Comparison of ENCODE assay signal across 8 cellular contexts in genomic region chr2:181891966-181892794, GRCh38. TPM values are rescaled to one million over a fixed set of nuclear protein-coding genes. Genes with fewer than 3 reads are reported as not detected.
A peak's percentile ranks its signal among the peaks of the same experiment; 100 is the strongest.
DNase-seq lines count a peak whose midpoint lies in the region; ATAC-seq and TF ChIP-seq lines count a peak whose summit lies in the region.

No MANE protein-coding gene starts in this region.

- peak overlapping the region; percentile 77 for H3K4me2 ChIP-seq in GM23248 (ENCODE audit: unreplicated experiment)
- H3K4me2 ChIP-seq in SK-N-SH = peak overlapping the region; percentile 73
- H3K4me2 ChIP-seq in trophoblast cell (ENCODE audit: low read length) = peak overlapping the region; percentile 51

- CTCF ChIA-PET in SK-N-SH (lab: Yijun Ruan, JAX) = interaction anchor here (0.9 to 2.2 kb wide), 6 partner anchors 11 to 319 kb away, joined by 4 to 9 read pairs (median 6); no protein-coding TSS in a partner anchor

- peak overlapping the region; percentile 90 to 94 for H3K27ac Mint-ChIP-seq in activated naive CD4-positive, alpha-beta T cell treated with anti-CD3 and anti-CD28 coated beads, Interleukin-2, amount 50 U/mL, for 72 hours

- no peaks in the 10 kb centered on the region for H3K27me3 ChIP-seq in GM23248 (replicated peaks; ENCODE audit: insufficient read depth)
- no peaks in the 10 kb centered on the region for H3K27me3 ChIP-seq in SK-N-SH (ENCODE audit: insufficient read depth)
- H3K27me3 ChIP-seq in trophoblast cell (ENCODE audit: insufficient read depth, low read length) = no peaks in the 10 kb centered on the region

- H3K4me3 ChIP-seq in GM23248 (peak overlapping the region; percentile 82), SK-N-SH (ENCODE audit: low read depth in 2 of 2, low read length in 1 of 2) (peak overlapping the region; percentile 79 to 93), trophoblast cell (ENCODE audit: low read depth, low read length) (peak overlapping the region; percentile 87)

- H3F3A ChIP-seq in GM23248 (ENCODE audit: insufficient read depth) (peaks cover 15% of the 10 kb centered on the region; the same call in 1 of the 2 replicates), SK-N-SH (replicated peaks; ENCODE audit: insufficient read depth) (peaks cover 8% of the 10 kb centered on the region)

- peak overlapping the region; percentile 67 for H2BK120ac ChIP-seq in trophoblast cell (ENCODE audit: insufficient read depth, low read length, poor library complexity)

- TF ChIP-seq EP300 in SK-N-SH (IDR thresholded peaks at IDR 0.05; ENCODE audit: borderline replicate concordance in 1 of 2, low read depth in 1 of 2, low read length in 1 of 2) = no peak

- TF ChIP-seq RAD21 in SK-N-SH (IDR thresholded peaks at IDR 0.05; ENCODE audit: low read length) = 0 out of 2 replicates have a peak, but pooled peaks have one; percentile 5

- peak overlapping the region; percentile 88 for H4K91ac ChIP-seq in trophoblast cell (ENCODE audit: low read depth, low read length)

- peak overlapping the region; percentile 15 for H3K23ac ChIP-seq in trophoblast cell (ENCODE audit: low read length)

- no peaks in the 10 kb centered on the region for H3K9me3 ChIP-seq in GM23248 (ENCODE audit: low read depth)
- no peaks in the 10 kb centered on the region for H3K9me3 ChIP-seq in KOPT-K1 (ENCODE audit: insufficient read depth, low read length, poor library complexity, severe bottlenecking)
- no peaks in the 10 kb centered on the region for H3K9me3 ChIP-seq in SK-N-SH
- no peaks in the 10 kb centered on the region for H3K9me3 ChIP-seq in trophoblast cell (ENCODE audit: insufficient read depth, low read depth, low read length)

- H3K9me2 ChIP-seq in GM23248 (ENCODE audit: insufficient read depth) (no peaks in the 10 kb centered on the region), SK-N-SH (no peaks in the 10 kb centered on the region)

- H3K9me3 Mint-ChIP-seq in activated naive CD4-positive, alpha-beta T cell treated with anti-CD3 and anti-CD28 coated beads, Interleukin-2, amount 50 U/mL, for 72 hours = no peaks in the 10 kb centered on the region

- peak; percentile 39; the same call in 1 of the 2 replicates for TF ChIP-seq CTCF in SK-N-SH (IDR thresholded peaks at IDR 0.05)

- H2AK5ac ChIP-seq in trophoblast cell (ENCODE audit: low read length) = peak overlapping the region; percentile 98

- H3K79me2 ChIP-seq in GM23248 (ENCODE audit: insufficient read depth) (peaks cover 50% of the 10 kb centered on the region), SK-N-SH (ENCODE audit: insufficient read depth) (peaks cover 53% of the 10 kb centered on the region), trophoblast cell (ENCODE audit: control insufficient read depth, insufficient read depth, low read length, poor library complexity) (peaks cover 10% of the 10 kb centered on the region)

- peak overlapping the region; percentile 98 for H4K8ac ChIP-seq in trophoblast cell (ENCODE audit: low read depth, low read length)

- H3K9ac ChIP-seq in GM23248 = peak overlapping the region; percentile 81
- peak overlapping the region; percentile 88 for H3K9ac ChIP-seq in SK-N-SH
- H3K9ac ChIP-seq in trophoblast cell (ENCODE audit: low read length) = peak overlapping the region; percentile 85

- peaks cover 10% of the 10 kb centered on the region for H3K36me3 ChIP-seq in GM23248 (ENCODE audit: low read depth)
- no peaks in the 10 kb centered on the region for H3K36me3 ChIP-seq in KOPT-K1 (ENCODE audit: insufficient read depth, low read length)
- peaks cover 25 to 42% of the 10 kb centered on the region in 2 experiments for H3K36me3 ChIP-seq in SK-N-SH (replicated peaks in 1 of 2; ENCODE audit: control insufficient read depth in 1 of 2, insufficient read depth in 2 of 2, low read length in 1 of 2)
- H3K36me3 ChIP-seq in trophoblast cell (ENCODE audit: control insufficient read depth in 1 of 2, insufficient read depth in 2 of 2, low read length in 2 of 2) = no peaks in the 10 kb centered on the region

- POLR2A ChIA-PET in SK-N-SH (lab: Yijun Ruan, JAX) = no interaction called here

- H2BK12ac ChIP-seq in trophoblast cell (ENCODE audit: low read length) = peak overlapping the region; percentile 87

- H3K79me1 ChIP-seq in trophoblast cell (ENCODE audit: low read length) = peaks cover 12% of the 10 kb centered on the region

- peaks cover 10 to 16% of the 10 kb centered on the region in 2 donors for H3K36me3 Mint-ChIP-seq in activated naive CD4-positive, alpha-beta T cell treated with anti-CD3 and anti-CD28 coated beads, Interleukin-2, amount 50 U/mL, for 72 hours

- H4K20me1 ChIP-seq in GM23248 (ENCODE audit: insufficient read depth) = no peaks in the 10 kb centered on the region; the same call in 1 of the 2 replicates
- H4K20me1 ChIP-seq in SK-N-SH (ENCODE audit: insufficient read depth) = peaks cover 9% of the 10 kb centered on the region; the same call in 1 of the 2 replicates

- peak; percentile 26 for DNase-seq in GM04503 (ENCODE audit: low read depth)
- peak; percentile 79 for DNase-seq in GM23248
- DNase-seq in SK-N-SH = peak; percentile 75
- DNase-seq in activated naive CD4-positive, alpha-beta T cell treated with anti-CD3 and anti-CD28 coated beads, Interleukin-2, amount 50 U/mL, for 72 hours (ENCODE audit: low spot score in 2 of 2) = peak; percentile 66 to 69
- DNase-seq in Right ventricle myocardium superior = peak; percentile 86
- DNase-seq in trophoblast cell = peak; percentile 69 to 75
- DNase-seq in ureter (ENCODE audit: low spot score) = peak; percentile 70

- peak overlapping the region; percentile 74 for H3K14ac ChIP-seq in trophoblast cell (ENCODE audit: low read length)

- peak overlapping the region; percentile 92 for H2BK5ac ChIP-seq in trophoblast cell (ENCODE audit: low read depth, low read length, poor library complexity)

- in situ Hi-C loops in GM23248 (cut with MboI) = loop anchor here (10.0 kb wide), 1 partner anchor 137 kb away; no protein-coding TSS in a partner anchor

- H3K18ac ChIP-seq in trophoblast cell (ENCODE audit: low read length) = peak overlapping the region; percentile 99

- H3K4ac ChIP-seq in trophoblast cell (ENCODE audit: low read depth, low read length) = peak overlapping the region; percentile 43

- H3K4me1 ChIP-seq in GM23248 (ENCODE audit: insufficient read depth) (peaks cover 37% of the 10 kb centered on the region), SK-N-SH (ENCODE audit: control insufficient read depth in 1 of 2, insufficient read depth in 2 of 2, low read depth in 1 of 2, low read length in 1 of 2) (peaks cover 5 to 16% of the 10 kb centered on the region in 2 experiments; a peak in 2 of 4 replicates), trophoblast cell (ENCODE audit: control insufficient read depth in 1 of 2, insufficient read depth in 2 of 2, low read length in 2 of 2) (no peaks in the 10 kb centered on the region)

- 1 to 2% methylated on average over 52 to 68 of the region's 83 CpGs for WGBS in GM23248 (ENCODE audit: low coverage in 1 of 2, low lambda C conversion rate in 2 of 2, missing lambda C conversion rate in 2 of 2), 2 experiments
- 0% methylated on average over 18 of the region's 83 CpGs for WGBS in SK-N-SH (ENCODE audit: low lambda C conversion rate)
- WGBS in trophoblast cell (ENCODE audit: extremely low coverage, insufficient coverage, insufficient read length) = no CpG with 5 or more reads among the region's 83 CpGs

- peak; percentile 66 to 70 for ATAC-seq in activated naive CD4-positive, alpha-beta T cell treated with anti-CD3 and anti-CD28 coated beads, Interleukin-2, amount 50 U/mL, for 72 hours
- ATAC-seq in Right ventricle myocardium superior (ENCODE audit: poor library complexity) = peak; percentile 77

- peak overlapping the region; percentile 64 for H3K27ac ChIP-seq in GM23248
- H3K27ac ChIP-seq in KOPT-K1 (ENCODE audit: low read depth, low read length, poor library complexity, severe bottlenecking) = peak overlapping the region; percentile 37
- H3K27ac ChIP-seq in SK-N-SH (ENCODE audit: low read depth in 2 of 2, low read length in 1 of 2) = peak overlapping the region; percentile 82 to 96
- H3K27ac ChIP-seq in trophoblast cell (ENCODE audit: low read depth, low read length) = peak overlapping the region; percentile 98

- H2AFZ ChIP-seq in GM23248 = peak overlapping the region; percentile 82
- peak overlapping the region; percentile 1; the same call in 1 of the 2 replicates for H2AFZ ChIP-seq in SK-N-SH (ENCODE audit: low read depth)
- peak overlapping the region; percentile 56 for H2AFZ ChIP-seq in trophoblast cell (ENCODE audit: insufficient read depth, low read length, poor library complexity)

- H4K12ac ChIP-seq in trophoblast cell (ENCODE audit: low read depth, low read length) = peak overlapping the region; percentile 85

- intact Hi-C loops in Right ventricle myocardium superior (cut with DNase I) = loop anchor here (5.0 kb wide), 1 partner anchor 150 kb away; no protein-coding TSS in a partner anchor

TF ChIP-seq in SK-N-SH, 30 proteins besides CTCF, POLR2A, EP300 and RAD21 (continues in another document):
- TF ChIP-seq CHD2 (IDR thresholded peaks at IDR 0.05; ENCODE audit: low read length, partially characterized antibody) = peak; percentile 64
- TF ChIP-seq TAF1 (IDR thresholded peaks at IDR 0.05; ENCODE audit: borderline replicate concordance, low read depth, low read length) = peak; percentile 30
- TF ChIP-seq MAX (IDR thresholded peaks at IDR 0.05; ENCODE audit: low read depth) = peak; percentile 70
- TF ChIP-seq MXI1 (IDR thresholded peaks at IDR 0.05; ENCODE audit: low read depth, low read length) = peak; percentile 65
- TF ChIP-seq FOSL2 (IDR thresholded peaks at IDR 0.05; ENCODE audit: borderline replicate concordance, low read depth) = no peak
- 0 out of 2 replicates have a peak, but pooled peaks have one; percentile 25 for TF ChIP-seq SIN3A (IDR thresholded peaks at IDR 0.05; ENCODE audit: borderline replicate concordance, low read depth, low read length)
- no peak for TF ChIP-seq JUND (IDR thresholded peaks at IDR 0.05)

RNA-seq across cellular contexts. Expression of gene ITPRID2, which starts 0.7 kb away (rescaled TPM):
- total RNA-seq in GM23248 (2014; rRNA removed; shearing (Covaris generic)) = 52.7 and 95.4 TPM in 2 replicates
- 26.4 and 27.8 TPM in 2 replicates for polyA plus RNA-seq in GM23248 (2016; fragmentation: Nextera tagmentation; extraction: Ambion mirVana)
- polyA plus RNA-seq in SK-N-SH (2012; rRNA removed) = 41.9 and 53.1 TPM in 2 replicates
- 47.6 and 51.2 TPM in 2 replicates for polyA plus RNA-seq in SK-N-SH (2012; cell fraction: cytosol; rRNA removed)
- polyA plus RNA-seq in SK-N-SH (2012; cell fraction: nucleus; rRNA removed) = 76.3 and 107 TPM in 2 replicates
- 10 to 100 TPM; 35.3 to 70.5 TPM for total RNA-seq in activated naive CD4-positive, alpha-beta T cell treated with anti-CD3 and anti-CD28 coated beads, Interleukin-2, amount 50 U/mL, for 72 hours
- total RNA-seq in Right ventricle myocardium superior = 65.6 TPM
- 109 and 111 TPM in 2 replicates for polyA plus RNA-seq in trophoblast cell (2013)
- total RNA-seq in ureter = 108 TPM

Comparison
In these comparisons a context has a peak if more than half of its experiments do, and no peak if none do; other contexts are left out.
1. Peak in every context shown above with its lines: DNase-seq, ATAC-seq, H3K4me3 ChIP-seq and H3K27ac ChIP-seq.
2. DNase-seq: peak in every context shown above with its lines; median percentile 86 in Right ventricle myocardium superior; 79 in GM23248; 75 in SK-N-SH; 72 in trophoblast cell; 70 in ureter; 68 in activated naive CD4-positive, alpha-beta T cell treated with anti-CD3 and anti-CD28 coated beads, Interleukin-2, amount 50 U/mL, for 72 hours; 26 in GM04503.
3. H2AFZ ChIP-seq: peak in every context shown above with its lines; median percentile 82 in GM23248; 56 in trophoblast cell; 1 in SK-N-SH.
4. H3K27ac ChIP-seq: peak in every context shown above with its lines; median percentile 98 in trophoblast cell; 89 in SK-N-SH; 64 in GM23248; 37 in KOPT-K1.